8 cellular contexts compared by ENCODE assay signal in genomic region chr15:52019394-52020252, GRCh38. TPM values are rescaled to one million over a fixed set of nuclear protein-coding genes. Genes with fewer than 3 reads are reported as not detected.
DNase-seq lines count a peak whose midpoint lies in the region; ATAC-seq, FAIRE-seq and TF ChIP-seq lines count a peak whose summit lies in the region.

No MANE protein-coding gene starts in this region.

- H3K9me3 ChIP-seq in KOPT-K1 (ENCODE audit: insufficient read depth, low read length, poor library complexity, severe bottlenecking) (no peaks in the 10 kb centered on the region), GM12878 (replicated peaks; ENCODE audit: control insufficient read depth, insufficient read depth, low read length) (no peaks in the 10 kb centered on the region)

- H3K36me3 ChIP-seq in KOPT-K1 (ENCODE audit: insufficient read depth, low read length), result no peaks in the 10 kb centered on the region
- no peaks in the 10 kb centered on the region for H3K36me3 ChIP-seq in GM12878 (ENCODE audit: control insufficient read depth in 2 of 2, insufficient read depth in 2 of 2, low read length in 1 of 2)

- intact Hi-C loops in GM12878 (cut with micrococcal nuclease; ENCODE audit: unreplicated experiment), result loop anchor here (1.0 to 2.0 kb wide), 2 partner anchors 11 to 37 kb away; no protein-coding TSS in a partner anchor

- peak overlapping the region; percentile 98 for H3K9ac ChIP-seq in GM12878 (ENCODE audit: control insufficient read depth, insufficient read depth, low read length)

- CTCF ChIA-PET in GM12878 (lab: Yijun Ruan, JAX), result interaction anchor here (0.7 to 2.8 kb wide), 11 partner anchors 10 to 444 kb away, joined by 3 to 12 read pairs (median 4); partner anchors contain the start of gene LEO1

- no peaks in the 10 kb centered on the region for H3K27me3 ChIP-seq in GM12878 (replicated peaks in 1 of 2; ENCODE audit: control insufficient read depth in 2 of 2, insufficient read depth in 2 of 2, low read length in 1 of 2)

- WGBS in GM12878 (ENCODE audit: insufficient coverage, insufficient replicate concordance, low lambda C conversion rate, missing lambda C conversion rate), result 1% methylated on average over 56 of the region's 100 CpGs

- TF ChIP-seq POLR2A in GM12878 (IDR thresholded peaks at IDR 0.05; ENCODE audit: low read depth, low read length), result no peak

- TF ChIP-seq EP300 in GM12878 (IDR thresholded peaks at IDR 0.05; ENCODE audit: borderline replicate concordance in 1 of 2, control insufficient read depth in 1 of 2, low read depth in 2 of 2, low read length in 2 of 2), result no peak

- BruUV-seq in GM12878 (replicated peaks; lab: Mats Ljungman, UMichigan), result no TSS peak

- SMC1A ChIA-PET in GM12878 (lab: Charles Lee; ENCODE audit: uncharacterized antibody, unreplicated experiment), result interaction anchor here (0.6 to 3.9 kb wide), 17 partner anchors 8 to 364 kb away, joined by 3 to 52 read pairs (median 8); no protein-coding TSS in a partner anchor

- peaks cover 8% of the 10 kb centered on the region for H3K4me1 ChIP-seq in GM12878 (ENCODE audit: control insufficient read depth, insufficient read depth, low read length)

- DNase-seq in GM03348 (ENCODE audit: low spot score), result peak; percentile 95
- DNase-seq in T1000 (lab: John Stamatoyannopoulos, UW), result peak; percentile 61
- DNase-seq in GM12878 (ENCODE audit: low read depth, low spot score), result no peak
- peak; percentile 69 for DNase-seq in skeletal muscle cell (ENCODE audit: low read depth)
- DNase-seq in OCI-M2 (lab: John Stamatoyannopoulos, UW; ENCODE audit: unreplicated experiment), result no peak

- POLR2A ChIA-PET in GM12878 (lab: Charles Lee), result interaction anchor here (0.8 to 5.5 kb wide), 14 partner anchors 8 to 95 kb away, joined by 3 to 54 read pairs (median 4); partner anchors contain the start of gene LEO1

- peak overlapping the region; percentile 19 for H3K4me2 ChIP-seq in GM12878 (ENCODE audit: control insufficient read depth, insufficient read depth)

- H3K27ac ChIP-seq in KOPT-K1 (ENCODE audit: low read depth, low read length, poor library complexity, severe bottlenecking) (peak overlapping the region; percentile 72), GM12878 (ENCODE audit: control insufficient read depth, insufficient read depth) (peak overlapping the region; percentile 99)

- in situ Hi-C loops in GM12878 (cut with MboI), result loop anchor here (5.0 kb wide), 1 partner anchor 358 kb away; no protein-coding TSS in a partner anchor

- peak overlapping the region; percentile 91 for H3K4me3 ChIP-seq in GM12878
- peak overlapping the region; percentile 86 for H3K4me3 ChIP-seq in iPS-11a (ENCODE audit: low read depth, low read length)
- H3K4me3 ChIP-seq in skeletal muscle cell (ENCODE audit: low read depth, low read length), result peak overlapping the region; percentile 64

- H4K20me1 ChIP-seq in GM12878 (ENCODE audit: control insufficient read depth, insufficient read depth), result no peaks in the 10 kb centered on the region

- peaks cover 56% of the 10 kb centered on the region for H3K79me2 ChIP-seq in GM12878 (ENCODE audit: control insufficient read depth, insufficient read depth, low read length)

- H2AFZ ChIP-seq in GM12878 (ENCODE audit: control insufficient read depth, low read depth, low read length), result peak overlapping the region; percentile 59

- RAD21 ChIA-PET in GM12878 (lab: Charles Lee; ENCODE audit: unreplicated experiment), result interaction anchor here (0.8 to 6.7 kb wide), 12 partner anchors 9 to 115 kb away, joined by 3 to 54 read pairs (median 4); no protein-coding TSS in a partner anchor

- no peak for FAIRE-seq in GM12878 (lab: Jason Lieb, UNC)

- ATAC-seq in GM21786 (IDR thresholded peaks at IDR 0.05; ENCODE audit: unreplicated experiment) (peak; percentile 39), GM12878 (peak; percentile 75)

- TF ChIP-seq CTCF in GM12878 (IDR thresholded peaks at IDR 0.05 in 2 of 3, conservative IDR thresholded peaks at IDR 0.05 in 1 of 3; ENCODE audit: control insufficient read depth in 2 of 3, extremely low read depth in 1 of 3, insufficient read depth in 1 of 3, low read depth in 3 of 3, low read length in 3 of 3), result no peak

- TF ChIP-seq RAD21 in GM12878 (IDR thresholded peaks at IDR 0.05; ENCODE audit: insufficient read depth, low read depth, low read length), result no peak

TF ChIP-seq in GM12878, 131 proteins besides CTCF, POLR2A, EP300 and RAD21 (continues in another document):
- TF ChIP-seq ZBED1 (IDR thresholded peaks at IDR 0.05; ENCODE audit: borderline replicate concordance), result 0 out of 2 replicates have a peak, but pooled peaks have one; percentile 31
- peak; percentile 41 for TF ChIP-seq RELB (IDR thresholded peaks at IDR 0.05; ENCODE audit: low read depth)
- peak; percentile 48; the same call in 1 of the 3 replicates for TF ChIP-seq POU2F2 (IDR thresholded peaks at IDR 0.05; ENCODE audit: borderline replicate concordance, low read depth, low read length)
- peak; percentile 34; the same call in 1 of the 2 replicates for TF ChIP-seq PAX5 (IDR thresholded peaks at IDR 0.05; ENCODE audit: borderline replicate concordance, low read depth, low read length)
- peak; percentile 74 for TF ChIP-seq GATAD2B (conservative IDR thresholded peaks at IDR 0.05; ENCODE audit: low read depth)
- TF ChIP-seq MLLT1 (IDR thresholded peaks at IDR 0.05), result peak; percentile 94
- peak; percentile 41 for TF ChIP-seq IKZF1 (conservative IDR thresholded peaks at IDR 0.05)
- 0 out of 2 replicates have a peak, but pooled peaks have one; percentile 18 for TF ChIP-seq ZNF207 (IDR thresholded peaks at IDR 0.05; ENCODE audit: borderline replicate concordance)

RNA-seq across cellular contexts. Expression of gene MAPK6, which starts 0.6 kb away (rescaled TPM):
- total RNA-seq in GM12878 (2013; cell fraction: nucleolus; rRNA removed), result 80.8 and 88.1 TPM in 2 replicates
- 52.6 and 59.6 TPM in 2 replicates for total RNA-seq in GM12878 (2014; rRNA removed)
- total RNA-seq in GM12878 (2014; rRNA removed; fragmentation: Illumina TruSeq; extraction: Trizol), result 69.8 and 71.0 TPM in 2 replicates
- 72.6 TPM in 2 replicates for total RNA-seq in GM12878 (2021)
- polyA plus RNA-seq in GM12878 (2011; ENCODE audit: low read depth), result 24.7 TPM
- polyA plus RNA-seq in GM12878 (2011; rRNA removed), result 100 and 162 TPM in 2 replicates
- polyA plus RNA-seq in GM12878 (2011; cell fraction: cytosol; rRNA removed), result 32.0 and 38.4 TPM in 2 replicates
- 28.7 and 36.7 TPM in 2 replicates for polyA plus RNA-seq in GM12878 (2011; cell fraction: nucleus; rRNA removed)
- 24.5 and 34.8 TPM in 2 replicates for polyA plus RNA-seq in GM12878 (2012)
- polyA plus RNA-seq in GM12878 (2014; fragmentation: Illumina TruSeq; extraction: Trizol), result 62.6 and 76.2 TPM in 2 replicates
- polyA plus RNA-seq in GM12878 (2014; fragmentation: Nextera tagmentation; extraction: Ambion mirVana), result 10 to 100 TPM; 20.6 to 23.4 TPM
- polyA plus RNA-seq in GM12878 (2014; rRNA removed), result 28.0 and 35.6 TPM in 2 replicates
- polyA plus RNA-seq in GM12878 (2016; fragmentation: Nextera tagmentation; extraction: Ambion mirVana), result 10 to 100 TPM; 47.5 to 52.5 TPM
- polyA minus RNA-seq in GM12878 (2011; rRNA and poly(A)+ RNA removed), result 77.4 and 116 TPM in 2 replicates
- 37.0 and 41.8 TPM in 2 replicates for polyA minus RNA-seq in GM12878 (2011; cell fraction: cytosol; rRNA and poly(A)+ RNA removed)
- polyA minus RNA-seq in GM12878 (2011; cell fraction: nucleus; rRNA and poly(A)+ RNA removed), result 19.3 and 25.4 TPM in 2 replicates

RNA-seq across cellular contexts. Expression of gene LEO1, which starts 48.0 kb away (rescaled TPM):
- 71.0 and 71.5 TPM in 2 replicates for total RNA-seq in GM12878 (2013; cell fraction: nucleolus; rRNA removed)
- 23.7 and 28.6 TPM in 2 replicates for total RNA-seq in GM12878 (2014; rRNA removed)
- 45.1 and 46.1 TPM in 2 replicates for total RNA-seq in GM12878 (2014; rRNA removed; fragmentation: Illumina TruSeq; extraction: Trizol)
- total RNA-seq in GM12878 (2021), result 23.0 and 23.6 TPM in 2 replicates
- 14.7 TPM for polyA plus RNA-seq in GM12878 (2011; ENCODE audit: low read depth)
- 13.6 and 15.8 TPM in 2 replicates for polyA plus RNA-seq in GM12878 (2011; rRNA removed)
- polyA plus RNA-seq in GM12878 (2011; cell fraction: cytosol; rRNA removed), result 3.6 and 4.8 TPM in 2 replicates
- 5.4 and 8.5 TPM in 2 replicates for polyA plus RNA-seq in GM12878 (2011; cell fraction: nucleus; rRNA removed)
- 18.5 and 23.9 TPM in 2 replicates for polyA plus RNA-seq in GM12878 (2012)
- polyA plus RNA-seq in GM12878 (2014; fragmentation: Illumina TruSeq; extraction: Trizol), result 50.6 and 62.8 TPM in 2 replicates
- 10 to 100 TPM; 29.5 to 35.2 TPM for polyA plus RNA-seq in GM12878 (2014; fragmentation: Nextera tagmentation; extraction: Ambion mirVana)
- polyA plus RNA-seq in GM12878 (2014; rRNA removed), result 23.8 and 25.8 TPM in 2 replicates
- polyA plus RNA-seq in GM12878 (2016; fragmentation: Nextera tagmentation; extraction: Ambion mirVana), result 10 to 100 TPM; 45.6 to 47.8 TPM
- 9.0 and 9.4 TPM in 2 replicates for polyA minus RNA-seq in GM12878 (2011; rRNA and poly(A)+ RNA removed)
- polyA minus RNA-seq in GM12878 (2011; cell fraction: cytosol; rRNA and poly(A)+ RNA removed), result 5.3 and 6.5 TPM in 2 replicates
- polyA minus RNA-seq in GM12878 (2011; cell fraction: nucleus; rRNA and poly(A)+ RNA removed), result 5.7 and 7.3 TPM in 2 replicates

Comparison
In these comparisons a context has a peak if more than half of its experiments do, and no peak if none do; other contexts are left out.
1. DNase-seq: peak in GM03348 (single experiment), T1000 (single experiment) and skeletal muscle cell (single experiment); none in GM12878 (single experiment) and OCI-M2 (single experiment).
2. Peak in every context shown above with its lines, with median percentiles within 50 percentile points of each other: H3K4me3 ChIP-seq.